In genomic region chr6:160076009-160076408, GRCh38 we compare ENCODE assay signal across 27 cellular contexts. TPM values are rescaled to one million over a fixed set of nuclear protein-coding genes. Genes with fewer than 3 reads are reported as not detected.
"Had no signal": no experiment of that assay in that cellular context is flagged by ENCODE, and none has a peak within 500 bp of the region (broad histone marks: within the 10 kb centered on the region; RNA-seq: fewer than 3 reads in every experiment).

No MANE protein-coding gene starts in this region.

- H3K9ac ChIP-seq: parathyroid adenoma had no signal

- ATAC-seq: activated T-cell treated with anti-CD3 and anti-CD28 coated beads, Interleukin-2, amount 50 U/mL, for 4 hours; foreskin keratinocyte; left colon; mucosa of descending colon; right cardiac atrium; stimulated activated naive B cell treated with anti-CD40 and anti-IgM and Interleukin-4, amounts not matched to agents 10 μg/mL and 1 μg/mL and 100 μg/mL, for 72 hours; T-helper 17 cell had no signal

- H3K9me3 Mint-ChIP-seq: activated B cell treated with CpG ODN at 0.5 μM for 24 hours; activated CD4-positive, alpha-beta T cell treated with anti-CD3 and anti-CD28 coated beads, Interleukin-2, amount 10 ng/mL, durations not matched to agents 7 days and 5 days; activated naive CD4-positive, alpha-beta T cell treated with anti-CD3 and anti-CD28 coated beads, Interleukin-2, amount 50 U/mL, for 24 hours; activated T-cell treated with anti-CD3 and anti-CD28 coated beads, Interleukin-2, amount 50 U/mL, for 4 hours; dendritic cell treated with granulocyte-macrophage colony-stimulating factor and Interleukin-4, amounts not matched to agents 40 ng/mL and 50 ng/mL, for 4 days; stimulated activated naive B cell treated with anti-CD40 and anti-IgM and Interleukin-4, amounts not matched to agents 10 μg/mL and 1 μg/mL and 100 μg/mL, for 72 hours; type B pancreatic cell had no signal

- H3K27ac ChIP-seq: ascending aorta, brain microvascular endothelial cell, foreskin keratinocyte, parathyroid adenoma, skin epidermis, testis, vagina had no signal

- DNase-seq: activated B cell treated with CpG ODN at 0.5 μM for 24 hours; activated CD4-positive, alpha-beta T cell treated with anti-CD3 and anti-CD28 coated beads, Interleukin-2, amount 10 ng/mL, durations not matched to agents 7 days and 5 days; activated gamma-delta T cell; activated T-cell treated with anti-CD3 and anti-CD28 coated beads, Interleukin-2, amount 50 U/mL, for 4 hours; brain microvascular endothelial cell; caudate nucleus; effector CD8-positive, alpha-beta T cell; erythroblast; foreskin keratinocyte; left colon; mesendoderm; mucosa of descending colon; nucleus accumbens; right cardiac atrium; stimulated activated CD4-positive, alpha-beta T cell treated with anti-CD3 and anti-CD28 coated beads, Interleukin-2, amount 100 ng/mL, for 24 hours; stimulated activated naive B cell treated with anti-CD40 and anti-IgM and Interleukin-4, amounts not matched to agents 10 μg/mL and 1 μg/mL and 100 μg/mL, for 72 hours; T-helper 17 cell; testis had no signal

- H3K27me3 ChIP-seq: ascending aorta, brain microvascular endothelial cell, foreskin keratinocyte, testis, vagina had no signal

- H3K4me1 ChIP-seq: ascending aorta, foreskin keratinocyte, parathyroid adenoma, testis, vagina had no signal

- H3K4me3 Mint-ChIP-seq: activated B cell treated with CpG ODN at 0.5 μM for 24 hours; activated CD4-positive, alpha-beta T cell treated with anti-CD3 and anti-CD28 coated beads, Interleukin-2, amount 10 ng/mL, durations not matched to agents 7 days and 5 days; activated naive CD4-positive, alpha-beta T cell treated with anti-CD3 and anti-CD28 coated beads, Interleukin-2, amount 50 U/mL, for 24 hours; activated T-cell treated with anti-CD3 and anti-CD28 coated beads, Interleukin-2, amount 50 U/mL, for 4 hours; dendritic cell treated with granulocyte-macrophage colony-stimulating factor and Interleukin-4, amounts not matched to agents 40 ng/mL and 50 ng/mL, for 4 days; stimulated activated naive B cell treated with anti-CD40 and anti-IgM and Interleukin-4, amounts not matched to agents 10 μg/mL and 1 μg/mL and 100 μg/mL, for 72 hours; T-helper 17 cell; type B pancreatic cell had no signal

- H3K27ac Mint-ChIP-seq: activated B cell treated with CpG ODN at 0.5 μM for 24 hours; activated naive CD4-positive, alpha-beta T cell treated with anti-CD3 and anti-CD28 coated beads, Interleukin-2, amount 50 U/mL, for 24 hours; dendritic cell treated with granulocyte-macrophage colony-stimulating factor and Interleukin-4, amounts not matched to agents 40 ng/mL and 50 ng/mL, for 4 days; T-helper 17 cell; type B pancreatic cell had no signal

- H2AFZ ChIP-seq: parathyroid adenoma had no signal

- FAIRE-seq: keratinocyte had no signal

- H3K9me3 ChIP-seq: ascending aorta, mucosa of descending colon, testis, vagina had no signal

- H3K4me1 Mint-ChIP-seq: activated naive CD4-positive, alpha-beta T cell treated with anti-CD3 and anti-CD28 coated beads, Interleukin-2, amount 50 U/mL, for 24 hours; T-helper 17 cell had no signal

- H3K79me2 ChIP-seq: parathyroid adenoma had no signal

- H3K27me3 Mint-ChIP-seq: activated B cell treated with CpG ODN at 0.5 μM for 24 hours; activated CD4-positive, alpha-beta T cell treated with anti-CD3 and anti-CD28 coated beads, Interleukin-2, amount 10 ng/mL, durations not matched to agents 7 days and 5 days; activated naive CD4-positive, alpha-beta T cell treated with anti-CD3 and anti-CD28 coated beads, Interleukin-2, amount 50 U/mL, for 24 hours; dendritic cell treated with granulocyte-macrophage colony-stimulating factor and Interleukin-4, amounts not matched to agents 40 ng/mL and 50 ng/mL, for 4 days; stimulated activated naive B cell treated with anti-CD40 and anti-IgM and Interleukin-4, amounts not matched to agents 10 μg/mL and 1 μg/mL and 100 μg/mL, for 72 hours; T-helper 17 cell; type B pancreatic cell had no signal

- H3K4me3 ChIP-seq: ascending aorta, mucosa of descending colon, skin epidermis, testis, vagina had no signal

RNA-seq across cellular contexts. Expression of gene SLC22A1, which starts 45.6 kb away (rescaled TPM):
- total RNA-seq: ascending aorta, glomerular endothelial cell had no signal
